ENCODE assay signal across 1 cellular context in genomic region chr5:77629553-77630245, GRCh38.
TF ChIP-seq lines count a peak whose summit lies in the region.

No MANE protein-coding gene starts in this region.

TF ChIP-seq in HEK293, 187 proteins besides CTCF, POLR2A, EP300 and RAD21 (continued from another document):
- TF ChIP-seq REST (tag by site-specific recombination; IDR thresholded peaks at IDR 0.05) (no peak), HOXD13 (CRISPR knock-in tag; IDR thresholded peaks at IDR 0.05; ENCODE audit: borderline replicate concordance) (no peak)
